14 cellular contexts compared by ENCODE assay signal in genomic region chr12:19833775-19834501, GRCh38.
DNase-seq lines count a peak whose midpoint lies in the region; ATAC-seq, FAIRE-seq and TF ChIP-seq lines count a peak whose summit lies in the region.
"Had no signal": no experiment of that assay in that cellular context is flagged by ENCODE, and none has a peak within 500 bp of the region (broad histone marks: within the 10 kb centered on the region; RNA-seq: fewer than 3 reads in every experiment).

No MANE protein-coding gene starts in this region.

- FAIRE-seq in astrocyte (lab: Jason Lieb, UNC): no peak
- FAIRE-seq: TTC549 had no signal

- no peaks in the 10 kb centered on the region for H3K36me3 Mint-ChIP-seq in astrocyte (ENCODE audit: low read depth, unreplicated experiment)
- no peaks in the 10 kb centered on the region for H3K36me3 Mint-ChIP-seq in natural killer cell treated with Interleukin-12 subunit alpha and Interleukin-12 subunit beta and Interleukin-15 and Interleukin-18, amount 100 ng/mL, for 72 hours

- peaks cover 7% of the 10 kb centered on the region for H3K9me3 Mint-ChIP-seq in astrocyte (ENCODE audit: unreplicated experiment)
- H3K9me3 Mint-ChIP-seq in natural killer cell treated with Interleukin-12 subunit alpha and Interleukin-12 subunit beta and Interleukin-15 and Interleukin-18, amount 100 ng/mL, for 72 hours: no peaks in the 10 kb centered on the region

- TF ChIP-seq CTCF in astrocyte (IDR thresholded peaks at IDR 0.05; ENCODE audit: insufficient read depth, low read depth, low read length): no peak

- H3K4me2 ChIP-seq in astrocyte (ENCODE audit: low read length): no peak overlapping the region

- DNase-seq in GM04504 (ENCODE audit: low read depth) (peak; percentile 51), HS-27A (ENCODE audit: low read depth) (peak; percentile 33), astrocyte (ENCODE audit: low read depth) (peak; percentile 69), GM19238 (ENCODE audit: insufficient read length, low spot score) (no peak), LoVo (ENCODE audit: low spot score) (no peak)
- DNase-seq in natural killer cell treated with Interleukin-12 subunit alpha and Interleukin-12 subunit beta and Interleukin-15 and Interleukin-18, amount 100 ng/mL, for 72 hours (ENCODE audit: low spot score): no peak
- DNase-seq: body of pancreas, DMS79, foreskin fibroblast, NCI-H1417 treated with DMSO at 0.1 percent for 48 hours had no signal

- H3K4me3 ChIP-seq in astrocyte (ENCODE audit: insufficient read depth, low read depth, low read length): no peak overlapping the region
- H3K4me3 ChIP-seq: body of pancreas had no signal

- no peak overlapping the region for H3K4me3 Mint-ChIP-seq in astrocyte (ENCODE audit: unreplicated experiment)
- H3K4me3 Mint-ChIP-seq in natural killer cell treated with Interleukin-12 subunit alpha and Interleukin-12 subunit beta and Interleukin-15 and Interleukin-18, amount 100 ng/mL, for 72 hours: no peak overlapping the region
- H3K4me3 Mint-ChIP-seq: mesothelial cell of epicardium had no signal

- H3K27ac ChIP-seq in astrocyte (ENCODE audit: low read depth, low read length): no peak overlapping the region
- H3K27ac ChIP-seq: body of pancreas, HL-60 had no signal

- no peaks in the 10 kb centered on the region for H3K27me3 ChIP-seq in astrocyte (ENCODE audit: insufficient read depth, low read length)
- H3K27me3 ChIP-seq: body of pancreas had no signal

- H3K27ac Mint-ChIP-seq in astrocyte (ENCODE audit: unreplicated experiment): peak overlapping the region; percentile 37
- H3K27ac Mint-ChIP-seq in natural killer cell treated with Interleukin-12 subunit alpha and Interleukin-12 subunit beta and Interleukin-15 and Interleukin-18, amount 100 ng/mL, for 72 hours: no peak overlapping the region
- H3K27ac Mint-ChIP-seq: mesothelial cell of epicardium had no signal

- H3K9ac ChIP-seq in astrocyte (ENCODE audit: low read length): no peak overlapping the region

- no peaks in the 10 kb centered on the region for H3K79me2 ChIP-seq in astrocyte (ENCODE audit: insufficient read depth, low read length)

- no peaks in the 10 kb centered on the region for H4K20me1 ChIP-seq in astrocyte (ENCODE audit: insufficient read depth, low read length)

- peaks cover 11% of the 10 kb centered on the region for H3K4me1 Mint-ChIP-seq in astrocyte (ENCODE audit: low read depth, unreplicated experiment)
- H3K4me1 Mint-ChIP-seq in natural killer cell treated with Interleukin-12 subunit alpha and Interleukin-12 subunit beta and Interleukin-15 and Interleukin-18, amount 100 ng/mL, for 72 hours (ENCODE audit: low read depth in 2 of 2): peaks cover under 1 to 3% of the 10 kb centered on the region in 2 donors

- ATAC-seq in natural killer cell treated with Interleukin-12 subunit alpha and Interleukin-12 subunit beta and Interleukin-15 and Interleukin-18, amount 100 ng/mL, for 72 hours: peak; percentile 56 to 71
- no peak for ATAC-seq in HG02852 (IDR thresholded peaks at IDR 0.05; ENCODE audit: unreplicated experiment)
- ATAC-seq: body of pancreas had no signal

- no peaks in the 10 kb centered on the region for H3K36me3 ChIP-seq in astrocyte (ENCODE audit: insufficient read depth, low read length)

- peak overlapping the region; percentile 1 for H2AFZ ChIP-seq in astrocyte (ENCODE audit: low read depth, low read length)

- H3K27me3 Mint-ChIP-seq in astrocyte (ENCODE audit: low read depth, unreplicated experiment): no peaks in the 10 kb centered on the region
- H3K27me3 Mint-ChIP-seq in natural killer cell treated with Interleukin-12 subunit alpha and Interleukin-12 subunit beta and Interleukin-15 and Interleukin-18, amount 100 ng/mL, for 72 hours: peaks cover 0 to 11% of the 10 kb centered on the region in 2 donors

- peaks cover 5% of the 10 kb centered on the region for H3K4me1 ChIP-seq in astrocyte (ENCODE audit: insufficient read depth, low read length)
- H3K4me1 ChIP-seq: body of pancreas had no signal

- H3K9me3 ChIP-seq in astrocyte (ENCODE audit: insufficient read depth, low read depth, low read length): no peaks in the 10 kb centered on the region
- H3K9me3 ChIP-seq: body of pancreas had no signal

Comparison
In these comparisons a context has a peak if more than half of its experiments do, and no peak if none do; other contexts are left out.
1. DNase-seq: peak in GM04504 (single experiment), HS-27A (single experiment) and astrocyte (single experiment); none in natural killer cell treated with Interleukin-12 subunit alpha and Interleukin-12 subunit beta and Interleukin-15 and Interleukin-18, amount 100 ng/mL, for 72 hours (single experiment), GM19238 (single experiment) and LoVo (single experiment).